Comparison of ENCODE assay signal across 1 cellular context in genomic region chr7:134350682-134351081, GRCh38.
TF ChIP-seq lines count a peak whose summit lies in the region.

No MANE protein-coding gene starts in this region.

TF ChIP-seq in HepG2, 621 proteins besides CTCF, POLR2A, EP300 and RAD21:
- no peak for TF ChIP-seq XBP1 (CRISPR knock-in tag; IDR thresholded peaks at IDR 0.05)
- peak; percentile 49; the same call in 1 of the 2 replicates for TF ChIP-seq PBX2 (CRISPR knock-in tag; IDR thresholded peaks at IDR 0.05)
